Comparison of ENCODE assay signal across 25 cellular contexts in genomic region chr1:61377242-61377958, GRCh38.
"Had no signal": no experiment of that assay in that cellular context is flagged by ENCODE, and none has a peak within 500 bp of the region (broad histone marks: within the 10 kb centered on the region; RNA-seq: fewer than 3 reads in every experiment).

No MANE protein-coding gene starts in this region.

- H3K9me3 Mint-ChIP-seq: dendritic cell treated with granulocyte-macrophage colony-stimulating factor and Interleukin-4, amounts not matched to agents 40 ng/mL and 50 ng/mL, for 4 days; effector memory CD8-positive, alpha-beta T cell; naive thymus-derived CD4-positive, alpha-beta T cell; neural crest cell; stimulated activated naive B cell treated with anti-CD40 and anti-IgM and Interleukin-4, amounts not matched to agents 10 μg/mL and 1 μg/mL and 100 μg/mL, for 72 hours; stimulated activated naive CD8-positive, alpha-beta T cell treated with anti-CD3 and anti-CD28 coated beads, Interleukin-15, amount 100 ng/mL, for 72 hours had no signal

- H3K4me3 Mint-ChIP-seq: dendritic cell treated with granulocyte-macrophage colony-stimulating factor and Interleukin-4, amounts not matched to agents 40 ng/mL and 50 ng/mL, for 4 days; effector memory CD8-positive, alpha-beta T cell; naive thymus-derived CD4-positive, alpha-beta T cell; neural crest cell; stimulated activated naive B cell treated with anti-CD40 and anti-IgM and Interleukin-4, amounts not matched to agents 10 μg/mL and 1 μg/mL and 100 μg/mL, for 72 hours; stimulated activated naive CD8-positive, alpha-beta T cell treated with anti-CD3 and anti-CD28 coated beads, Interleukin-15, amount 100 ng/mL, for 72 hours had no signal

- H3K4me3 ChIP-seq: esophagus muscularis mucosa, lung, right lobe of liver, spleen, testis, transverse colon had no signal

- H3K4me1 ChIP-seq: spleen, testis, transverse colon had no signal

- DNase-seq: effector memory CD8-positive, alpha-beta T cell; foreskin fibroblast; hypothalamus; kidney glomerular epithelial cell; mesenchymal stem cell; naive thymus-derived CD4-positive, alpha-beta T cell; posterior cingulate gyrus; right lobe of liver; spleen; stimulated activated CD4-positive, alpha-beta T cell treated with anti-CD3 and anti-CD28 coated beads, Interleukin-15, amount 100 ng/mL, for 24 hours; stimulated activated CD4-positive, alpha-beta T cell treated with anti-CD3 and anti-CD28 coated beads, Interleukin-1b, Interleukin-23, amount 100 ng/mL, for 48 hours; stimulated activated CD4-positive, alpha-beta T cell treated with anti-CD3 and anti-CD28 coated beads, Interleukin-4, amount 100 ng/mL, for 24 hours; stimulated activated naive B cell treated with anti-CD40 and anti-IgM and Interleukin-4, amounts not matched to agents 10 μg/mL and 1 μg/mL and 100 μg/mL, for 72 hours; stimulated activated naive CD8-positive, alpha-beta T cell treated with anti-CD3 and anti-CD28 coated beads, Interleukin-15, amount 100 ng/mL, for 72 hours; testis; transverse colon had no signal

- FAIRE-seq: bronchial epithelial cell, colon, islet of Langerhans had no signal

- H3K27me3 ChIP-seq: esophagus muscularis mucosa, right lobe of liver, spleen, testis, transverse colon had no signal

- H3K4me1 Mint-ChIP-seq: naive thymus-derived CD4-positive, alpha-beta T cell; stimulated activated naive B cell treated with anti-CD40 and anti-IgM and Interleukin-4, amounts not matched to agents 10 μg/mL and 1 μg/mL and 100 μg/mL, for 72 hours; stimulated activated naive CD8-positive, alpha-beta T cell treated with anti-CD3 and anti-CD28 coated beads, Interleukin-15, amount 100 ng/mL, for 72 hours had no signal

- ATAC-seq: effector memory CD8-positive, alpha-beta T cell; left lobe of liver; naive thymus-derived CD4-positive, alpha-beta T cell; right lobe of liver; stimulated activated naive B cell treated with anti-CD40 and anti-IgM and Interleukin-4, amounts not matched to agents 10 μg/mL and 1 μg/mL and 100 μg/mL, for 72 hours; stimulated activated naive CD8-positive, alpha-beta T cell treated with anti-CD3 and anti-CD28 coated beads, Interleukin-15, amount 100 ng/mL, for 72 hours had no signal

- H3K9me3 ChIP-seq: esophagus muscularis mucosa, right lobe of liver, spleen, testis, transverse colon had no signal

- H3K36me3 ChIP-seq: esophagus muscularis mucosa, right lobe of liver, spleen, transverse colon had no signal

- H3K27ac ChIP-seq: epithelial cell of prostate, esophagus muscularis mucosa, right lobe of liver, spleen, testis, transverse colon had no signal

- H3K36me3 Mint-ChIP-seq: naive thymus-derived CD4-positive, alpha-beta T cell; stimulated activated naive B cell treated with anti-CD40 and anti-IgM and Interleukin-4, amounts not matched to agents 10 μg/mL and 1 μg/mL and 100 μg/mL, for 72 hours had no signal

- H3K27me3 Mint-ChIP-seq: dendritic cell treated with granulocyte-macrophage colony-stimulating factor and Interleukin-4, amounts not matched to agents 40 ng/mL and 50 ng/mL, for 4 days; effector memory CD8-positive, alpha-beta T cell; stimulated activated naive CD8-positive, alpha-beta T cell treated with anti-CD3 and anti-CD28 coated beads, Interleukin-15, amount 100 ng/mL, for 72 hours had no signal

- H3K27ac Mint-ChIP-seq: dendritic cell treated with granulocyte-macrophage colony-stimulating factor and Interleukin-4, amounts not matched to agents 40 ng/mL and 50 ng/mL, for 4 days; effector memory CD8-positive, alpha-beta T cell; naive thymus-derived CD4-positive, alpha-beta T cell; stimulated activated naive B cell treated with anti-CD40 and anti-IgM and Interleukin-4, amounts not matched to agents 10 μg/mL and 1 μg/mL and 100 μg/mL, for 72 hours; stimulated activated naive CD8-positive, alpha-beta T cell treated with anti-CD3 and anti-CD28 coated beads, Interleukin-15, amount 100 ng/mL, for 72 hours had no signal
